Comparison of ENCODE assay signal across 8 cellular contexts in genomic region chr19:46529622-46530451, GRCh38. TPM values are rescaled to one million over a fixed set of nuclear protein-coding genes. Genes with fewer than 3 reads are reported as not detected.
DNase-seq lines count a peak whose midpoint lies in the region; ATAC-seq and FAIRE-seq lines count a peak whose summit lies in the region.

No MANE protein-coding gene starts in this region.

- H3K9me3 ChIP-seq in SJSA1 (replicated peaks), result no peaks in the 10 kb centered on the region
- no peaks in the 10 kb centered on the region for H3K9me3 ChIP-seq in aorta (ENCODE audit: control insufficient read depth, low read length)

- H3K36me3 ChIP-seq in SJSA1 (no peaks in the 10 kb centered on the region), aorta (ENCODE audit: control insufficient read depth in 1 of 2, insufficient read depth in 2 of 2, low read length in 1 of 2) (no peaks in the 10 kb centered on the region)

- H3K4me1 ChIP-seq in SJSA1 (replicated peaks), result no peaks in the 10 kb centered on the region; the same call in 1 of the 2 replicates
- no peaks in the 10 kb centered on the region for H3K4me1 ChIP-seq in aorta (ENCODE audit: control insufficient read depth in 1 of 2, insufficient read depth in 2 of 2, low read length in 2 of 2)

- intact Hi-C loops in posterior vena cava (cut with DNase I), result loop anchor here in 1 of 2 donors (10.0 kb wide), 1 partner anchor 135 kb away; the partner anchor contains the start of gene DACT3
- intact Hi-C loops in aorta (cut with DNase I), result loop anchor here in 1 of 2 donors (2.0 kb wide), 1 partner anchor 13 kb away; no protein-coding TSS in a partner anchor

- no peak overlapping the region for H3K4me3 ChIP-seq in SJSA1
- no peak overlapping the region for H3K4me3 ChIP-seq in aorta (ENCODE audit: low read length in 2 of 2)

- in situ Hi-C loops in KBM-7 (cut with MboI; ENCODE audit: low pct_unique_long_range_greater_than_20kb, low sequenced_read_pairs), result no loop called here

- WGBS in aorta, 2 donors, result 3 to 7% methylated on average over 13 of the region's 13 CpGs

- H3K27ac ChIP-seq in SJSA1 (no peak overlapping the region), aorta (ENCODE audit: low read depth in 1 of 2, low read length in 2 of 2) (no peak overlapping the region)

- peak; percentile 78 for ATAC-seq in aorta (ENCODE audit: low FRiP score)
- no peak for ATAC-seq in GM21423 (IDR thresholded peaks at IDR 0.05; ENCODE audit: unreplicated experiment)

- H3K27me3 ChIP-seq in SJSA1 (replicated peaks) (no peaks in the 10 kb centered on the region), aorta (ENCODE audit: control insufficient read depth in 1 of 2, insufficient read depth in 2 of 2, low read length in 1 of 2) (no peaks in the 10 kb centered on the region)

- no peak for FAIRE-seq in frontal cortex (lab: Jason Lieb, UNC)

- DNase-seq in DMS153 (lab: John Stamatoyannopoulos, UW) (peak; percentile 16), KBM-7 (peak; percentile 77), SJSA1 (ENCODE audit: low read depth in 1 of 2, low spot score in 2 of 2) (peak; percentile 45 to 62), frontal cortex (ENCODE audit: low spot score in 2 of 2) (peak; percentile 60 to 69), posterior vena cava (ENCODE audit: low spot score) (peak; percentile 93), aorta (peak; percentile 89 to 92)
- DNase-seq in activated gamma-delta T cell treated with anti-CD3 and anti-CD28 coated beads, Interleukin-2, amount 50 U/mL, for 16 hours (ENCODE audit: low read depth), result peak; percentile 71

RNA-seq across cellular contexts. Expression of gene PNMA8B, which starts 34.2 kb away (rescaled TPM):
- not detected in 2 replicates for total RNA-seq in SJSA1 (2014; rRNA removed; shearing (Covaris generic))
- total RNA-seq in frontal cortex, result 17.1 TPM
- total RNA-seq in posterior vena cava, result 1 to 10 TPM; 1.8 to 3.8 TPM
- total RNA-seq in aorta, result 1 to 10 TPM; 1.5 to 5.2 TPM
- polyA plus RNA-seq in aorta, result under 1 TPM; 0.75 to 0.82 TPM

RNA-seq across cellular contexts. Expression of gene PNMA8A, which starts 58.5 kb away (rescaled TPM):
- 7.6 and 8.1 TPM in 2 replicates for total RNA-seq in SJSA1 (2014; rRNA removed; shearing (Covaris generic))
- total RNA-seq in frontal cortex (68.1 TPM), posterior vena cava (1 to 10 TPM; 4.6 to 7.8 TPM), aorta (10 to 100 TPM in 1 of 2 donors, 1 to 10 TPM in 1; 6.8 to 12.4 TPM)
- polyA plus RNA-seq in aorta, result 1 to 10 TPM; 3.3 to 6.8 TPM

Comparison
In these comparisons a context has a peak if more than half of its experiments do, and no peak if none do; other contexts are left out.
1. DNase-seq: peak in every context shown above with its lines; median percentile 93 in posterior vena cava; 90 in aorta; 77 in KBM-7; 71 in activated gamma-delta T cell treated with anti-CD3 and anti-CD28 coated beads, Interleukin-2, amount 50 U/mL, for 16 hours; 64 in frontal cortex; 54 in SJSA1; 16 in DMS153.